15 cellular contexts compared by ENCODE assay signal in the genomic region with DNA sequence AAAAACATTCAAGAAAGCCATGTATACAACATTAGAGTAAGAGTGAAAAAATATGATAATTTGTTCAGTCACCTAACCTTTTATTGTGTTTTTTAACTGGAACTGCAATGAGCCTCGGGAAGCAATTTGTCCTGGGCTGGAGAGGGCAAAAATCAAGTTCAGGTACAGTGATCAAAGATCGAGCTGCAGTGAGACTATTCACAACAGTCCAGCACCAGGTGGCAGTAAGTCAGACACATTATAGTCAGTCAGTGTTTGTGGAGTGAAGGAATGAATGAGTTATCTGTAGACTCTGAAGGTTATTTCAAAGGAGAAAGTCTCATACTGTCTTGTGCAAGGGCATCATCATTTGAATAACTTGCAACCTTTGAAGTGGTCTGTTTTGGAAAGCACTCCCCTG.
A peak's percentile ranks its signal among the peaks of the same experiment; 100 is the strongest.
DNase-seq lines count a peak whose midpoint lies in the region; ATAC-seq and TF ChIP-seq lines count a peak whose summit lies in the region.
"Had no signal": no experiment of that assay in that cellular context is flagged by ENCODE, and none has a peak within 500 bp of the region (broad histone marks: within the 10 kb centered on the region; RNA-seq: fewer than 3 reads in every experiment).

No MANE protein-coding gene starts in this region.

- no TSS peak for BruUV-seq in PC-3 (replicated peaks; lab: Mats Ljungman, UMichigan)

- H3K27me3 ChIP-seq in GM06990 (replicated peaks; ENCODE audit: control insufficient read depth, insufficient read depth, low read length): no peaks in the 10 kb centered on the region
- H3K27me3 ChIP-seq in PC-3 (ENCODE audit: low read length): peaks cover 84% of the 10 kb centered on the region
- peaks cover 2% of the 10 kb centered on the region for H3K27me3 ChIP-seq in kidney epithelial cell (ENCODE audit: control insufficient read depth, insufficient read depth, low read length)

- no peaks in the 10 kb centered on the region for H3K9me3 ChIP-seq in PC-3 (ENCODE audit: low read length)
- H3K9me3 ChIP-seq: psoas muscle, thoracic aorta had no signal

- CTCF ChIA-PET in PC-3 (lab: Charles Lee): no interaction called here

- intact Hi-C loops in PC-3 (cut with micrococcal nuclease): no loop called here

- H3K79me2 ChIP-seq in PC-3 (ENCODE audit: low read length): no peaks in the 10 kb centered on the region

- H4K20me1 ChIP-seq in PC-3 (ENCODE audit: low read length): no peaks in the 10 kb centered on the region

- no peak overlapping the region for H3K4me2 ChIP-seq in PC-3 (ENCODE audit: low read length)

- H3K36me3 ChIP-seq in GM06990 (ENCODE audit: control insufficient read depth, insufficient read depth, low read length) (no peaks in the 10 kb centered on the region), PC-3 (ENCODE audit: low read depth, low read length) (no peaks in the 10 kb centered on the region), kidney epithelial cell (ENCODE audit: control insufficient read depth, insufficient read depth, low read length) (no peaks in the 10 kb centered on the region)
- H3K36me3 ChIP-seq: thoracic aorta had no signal

- ATAC-seq in GM19351 (IDR thresholded peaks at IDR 0.05; ENCODE audit: unreplicated experiment) (peak; percentile 81), PC-3 (peak; percentile 67)
- ATAC-seq: psoas muscle had no signal

- POLR2A ChIA-PET in PC-3 (lab: Charles Lee; ENCODE audit: unreplicated experiment): no interaction called here

- no peak overlapping the region for H3K9ac ChIP-seq in PC-3 (ENCODE audit: low read length)

- H2AFZ ChIP-seq in PC-3 (ENCODE audit: low read length): no peak overlapping the region

- DNase-seq in GM06990 (ENCODE audit: extremely low read depth, insufficient read length): no peak
- DNase-seq in PC-3: peak; percentile 28
- DNase-seq in kidney epithelial cell (ENCODE audit: low read depth): no peak
- no peak for DNase-seq in AG08395 (ENCODE audit: low spot score)
- DNase-seq in NCI-H345 (lab: John Stamatoyannopoulos, UW): no peak
- DNase-seq in NCI-H69 (lab: John Stamatoyannopoulos, UW): no peak
- DNase-seq in glomerular visceral epithelial cell (ENCODE audit: extremely low spot score): no peak
- DNase-seq: activated CD4-positive, alpha-beta T cell treated with anti-CD3 and anti-CD28 coated beads for 48 hours; midbrain; MM.1S; NCI-H446; psoas muscle had no signal

- TF ChIP-seq CTCF in GM06990 (IDR thresholded peaks at IDR 0.05; ENCODE audit: insufficient read depth, low read length, poor library complexity, severe bottlenecking) (peak; percentile 38), PC-3 (conservative IDR thresholded peaks at IDR 0.05; ENCODE audit: low read depth, low read length) (peak; percentile 40; the same call in 1 of the 2 replicates), kidney epithelial cell (IDR thresholded peaks at IDR 0.05; ENCODE audit: insufficient read depth, low read length, poor library complexity, severe bottlenecking) (peak; percentile 26)

- H3F3A ChIP-seq in PC-3 (ENCODE audit: low read length, unreplicated experiment): no peaks in the 10 kb centered on the region

- no peaks in the 10 kb centered on the region for H3K9me2 ChIP-seq in PC-3 (replicated peaks; ENCODE audit: low read length)

- H3K4me3 ChIP-seq in GM06990 (replicated peaks; ENCODE audit: low read depth, low read length): no peak overlapping the region
- no peak overlapping the region for H3K4me3 ChIP-seq in PC-3 (ENCODE audit: low read length)
- H3K4me3 ChIP-seq in kidney epithelial cell (ENCODE audit: low read depth, low read length): no peak overlapping the region
- H3K4me3 ChIP-seq: psoas muscle, SK-N-MC, thoracic aorta had no signal

- no peak overlapping the region for H3K27ac ChIP-seq in PC-3 (ENCODE audit: low read length)
- H3K27ac ChIP-seq: psoas muscle, SK-N-MC, thoracic aorta had no signal

- no peaks in the 10 kb centered on the region for H3K4me1 ChIP-seq in PC-3 (ENCODE audit: insufficient read depth, low read length)
- H3K4me1 ChIP-seq: psoas muscle had no signal
